ENCODE assay signal across 16 cellular contexts in genomic region chr12:70094467-70094866, GRCh38.
DNase-seq lines count a peak whose midpoint lies in the region; ATAC-seq and TF ChIP-seq lines count a peak whose summit lies in the region.
"Had no signal": no experiment of that assay in that cellular context is flagged by ENCODE, and none has a peak within 500 bp of the region (broad histone marks: within the 10 kb centered on the region; RNA-seq: fewer than 3 reads in every experiment).

No MANE protein-coding gene starts in this region.

- no peaks in the 10 kb centered on the region for H3K4me1 ChIP-seq in right atrium auricular region

- H3K9me3 ChIP-seq in right atrium auricular region, result no peaks in the 10 kb centered on the region

- intact Hi-C loops in Right ventricle myocardium superior (cut with DNase I), result no loop called here

- ATAC-seq in Right ventricle myocardium superior (ENCODE audit: poor library complexity) (peak; percentile 56), GM18873 (IDR thresholded peaks at IDR 0.05; ENCODE audit: low FRiP score, unreplicated experiment) (no peak), HG03354 (IDR thresholded peaks at IDR 0.05; ENCODE audit: poor library complexity, severe bottlenecking, unreplicated experiment) (no peak), GM18520 (IDR thresholded peaks at IDR 0.05; ENCODE audit: unreplicated experiment) (no peak)
- ATAC-seq: HCT116 had no signal

- H3K27me3 ChIP-seq in right atrium auricular region, result no peaks in the 10 kb centered on the region

- H3K36me3 ChIP-seq in right atrium auricular region, result no peaks in the 10 kb centered on the region

- DNase-seq in Right ventricle myocardium superior, result no peak
- no peak for DNase-seq in right atrium auricular region (ENCODE audit: low spot score)
- DNase-seq in fibroblast of mammary gland (ENCODE audit: low read depth), result peak; percentile 3
- peak; percentile 30 for DNase-seq in retinal pigment epithelial cell (ENCODE audit: low read depth)
- DNase-seq in GM13977 (ENCODE audit: low spot score), result no peak
- DNase-seq: 8988T, DND-41, GOT3, MM.1S, NCI-H1092 treated with DMSO at 0.1 percent for 48 hours, NCI-H1694, SHP77 had no signal

- H3K27ac ChIP-seq in right atrium auricular region, result no peak overlapping the region

- in situ Hi-C loops in GM13977 (cut with MboI; ENCODE audit: low pct_unique_long_range_greater_than_20kb, low sequenced_read_pairs, unreplicated experiment), result no loop called here

- no peak overlapping the region for H3K4me3 ChIP-seq in right atrium auricular region
- no peak overlapping the region for H3K4me3 ChIP-seq in fibroblast of mammary gland (ENCODE audit: control insufficient read depth, low read depth, low read length)
- no peak overlapping the region for H3K4me3 ChIP-seq in retinal pigment epithelial cell (ENCODE audit: low read length)

- TF ChIP-seq CTCF in right atrium auricular region (IDR thresholded peaks at IDR 0.05), result no peak
- TF ChIP-seq CTCF in fibroblast of mammary gland (conservative IDR thresholded peaks at IDR 0.05; ENCODE audit: control insufficient read depth, insufficient read depth, low read depth, low read length), result no peak
- no peak for TF ChIP-seq CTCF in retinal pigment epithelial cell (conservative IDR thresholded peaks at IDR 0.05; ENCODE audit: low read depth, low read length)
- TF ChIP-seq CTCF in GM13977 (IDR thresholded peaks at IDR 0.05; ENCODE audit: extremely low read depth, insufficient read depth, missing control alignments), result no peak

Comparison
In these comparisons a context has a peak if more than half of its experiments do, and no peak if none do; other contexts are left out.
1. DNase-seq: peak in fibroblast of mammary gland (single experiment) and retinal pigment epithelial cell (single experiment); none in Right ventricle myocardium superior (single experiment), right atrium auricular region (single experiment) and GM13977 (single experiment).